29 cellular contexts compared by ENCODE assay signal in genomic region chr2:221212105-221212504, GRCh38.
"Had no signal": no experiment of that assay in that cellular context is flagged by ENCODE, and none has a peak within 500 bp of the region (broad histone marks: within the 10 kb centered on the region; RNA-seq: fewer than 3 reads in every experiment).

No MANE protein-coding gene starts in this region.

- H3K4me3 ChIP-seq: neural progenitor cell, ovary, psoas muscle, right lobe of liver, sigmoid colon, suprapubic skin, testis, tibial artery, upper lobe of left lung, vagina had no signal

- H3K36me3 ChIP-seq: neural progenitor cell, ovary, right lobe of liver, sigmoid colon, suprapubic skin, tibial artery, upper lobe of left lung, vagina had no signal

- H3K4me1 Mint-ChIP-seq: natural killer cell; nephron; neural progenitor cell; stimulated activated effector memory CD8-positive, alpha-beta T cell treated with anti-CD3 and anti-CD28 coated beads, Interleukin-12 subunit alpha, Interleukin-12 subunit beta, amount 100 ng/mL, for 72 hours; stimulated activated naive B cell treated with anti-CD40 and anti-IgM and Interleukin-4, amounts not matched to agents 10 μg/mL and 1 μg/mL and 100 μg/mL, for 72 hours; stimulated activated naive CD8-positive, alpha-beta T cell treated with anti-CD3 and anti-CD28 coated beads, Interleukin-15, amount 100 ng/mL, for 72 hours had no signal

- H3K9me3 Mint-ChIP-seq: naive thymus-derived CD4-positive, alpha-beta T cell; natural killer cell; nephron; neural progenitor cell; stimulated activated effector memory CD8-positive, alpha-beta T cell treated with anti-CD3 and anti-CD28 coated beads, Interleukin-12 subunit alpha, Interleukin-12 subunit beta, amount 100 ng/mL, for 72 hours; stimulated activated naive B cell treated with anti-CD40 and anti-IgM and Interleukin-4, amounts not matched to agents 10 μg/mL and 1 μg/mL and 100 μg/mL, for 72 hours; stimulated activated naive CD8-positive, alpha-beta T cell treated with anti-CD3 and anti-CD28 coated beads, Interleukin-15, amount 100 ng/mL, for 72 hours had no signal

- H2AFZ ChIP-seq: neural progenitor cell, parathyroid adenoma had no signal

- H3K27me3 ChIP-seq: neural progenitor cell, ovary, right lobe of liver, sigmoid colon, suprapubic skin, testis, tibial artery, upper lobe of left lung, vagina had no signal

- H3K79me2 ChIP-seq: parathyroid adenoma had no signal

- H3K27ac ChIP-seq: neural progenitor cell, ovary, parathyroid adenoma, psoas muscle, right lobe of liver, sigmoid colon, suprapubic skin, testis, tibial artery, upper lobe of left lung, vagina had no signal

- H3K27me3 Mint-ChIP-seq: naive thymus-derived CD4-positive, alpha-beta T cell; stimulated activated naive CD8-positive, alpha-beta T cell treated with anti-CD3 and anti-CD28 coated beads, Interleukin-15, amount 100 ng/mL, for 72 hours had no signal

- DNase-seq: natural killer cell; occipital lobe; ovary; posterior cingulate gyrus; psoas muscle; right cardiac atrium; right lobe of liver; sigmoid colon; small intestine; stimulated activated CD4-positive, alpha-beta T cell treated with anti-CD3 and anti-CD28 coated beads, Interleukin-15, amount 100 ng/mL, for 24 hours; stimulated activated CD4-positive, alpha-beta T cell treated with anti-CD3 and anti-CD28 coated beads, Interleukin-2, amount 100 ng/mL, for 24 hours; stimulated activated CD4-positive, alpha-beta T cell treated with anti-CD3 and anti-CD28 coated beads, Interleukin-2, amount 100 ng/mL, for 48 hours; stimulated activated CD4-positive, alpha-beta T cell treated with anti-CD3 and anti-CD28 coated beads, Interleukin-4, amount 100 ng/mL, for 24 hours; stimulated activated naive B cell treated with anti-CD40 and anti-IgM and Interleukin-4, amounts not matched to agents 10 μg/mL and 1 μg/mL and 100 μg/mL, for 72 hours; stimulated activated naive CD8-positive, alpha-beta T cell treated with anti-CD3 and anti-CD28 coated beads, Interleukin-15, amount 100 ng/mL, for 72 hours; stimulated activated naive CD8-positive, alpha-beta T cell treated with anti-CD3 and anti-CD28 coated beads, Interleukin-15, Interleukin-2, amounts not matched to agents 100 U/mL and 50 U/mL, for 24 hours; substantia nigra; testis; tibial artery; trophoblast cell; upper lobe of left lung had no signal

- H3K36me3 Mint-ChIP-seq: naive thymus-derived CD4-positive, alpha-beta T cell; natural killer cell; neural progenitor cell; stimulated activated effector memory CD8-positive, alpha-beta T cell treated with anti-CD3 and anti-CD28 coated beads, Interleukin-12 subunit alpha, Interleukin-12 subunit beta, amount 100 ng/mL, for 72 hours; stimulated activated naive B cell treated with anti-CD40 and anti-IgM and Interleukin-4, amounts not matched to agents 10 μg/mL and 1 μg/mL and 100 μg/mL, for 72 hours had no signal

- ATAC-seq: naive thymus-derived CD4-positive, alpha-beta T cell; natural killer cell; psoas muscle; right cardiac atrium; right lobe of liver; stimulated activated effector memory CD8-positive, alpha-beta T cell treated with anti-CD3 and anti-CD28 coated beads, Interleukin-12 subunit alpha, Interleukin-12 subunit beta, amount 100 ng/mL, for 72 hours; stimulated activated naive B cell treated with anti-CD40 and anti-IgM and Interleukin-4, amounts not matched to agents 10 μg/mL and 1 μg/mL and 100 μg/mL, for 72 hours; stimulated activated naive CD8-positive, alpha-beta T cell treated with anti-CD3 and anti-CD28 coated beads, Interleukin-15, amount 100 ng/mL, for 72 hours; stimulated activated naive CD8-positive, alpha-beta T cell treated with anti-CD3 and anti-CD28 coated beads, Interleukin-15, Interleukin-2, amounts not matched to agents 100 U/mL and 50 U/mL, for 24 hours had no signal

- H3K4me3 Mint-ChIP-seq: naive thymus-derived CD4-positive, alpha-beta T cell; natural killer cell; nephron; neural progenitor cell; stimulated activated effector memory CD8-positive, alpha-beta T cell treated with anti-CD3 and anti-CD28 coated beads, Interleukin-12 subunit alpha, Interleukin-12 subunit beta, amount 100 ng/mL, for 72 hours; stimulated activated naive B cell treated with anti-CD40 and anti-IgM and Interleukin-4, amounts not matched to agents 10 μg/mL and 1 μg/mL and 100 μg/mL, for 72 hours; stimulated activated naive CD8-positive, alpha-beta T cell treated with anti-CD3 and anti-CD28 coated beads, Interleukin-15, amount 100 ng/mL, for 72 hours had no signal

- H3K4me1 ChIP-seq: neural progenitor cell, parathyroid adenoma, psoas muscle, right lobe of liver, sigmoid colon, suprapubic skin, testis, tibial artery, upper lobe of left lung, vagina had no signal

- H3K4me2 ChIP-seq: neural progenitor cell had no signal

- H3K27ac Mint-ChIP-seq: natural killer cell; nephron; neural progenitor cell; progenitor cell of endocrine pancreas; stimulated activated effector memory CD8-positive, alpha-beta T cell treated with anti-CD3 and anti-CD28 coated beads, Interleukin-12 subunit alpha, Interleukin-12 subunit beta, amount 100 ng/mL, for 72 hours; stimulated activated naive B cell treated with anti-CD40 and anti-IgM and Interleukin-4, amounts not matched to agents 10 μg/mL and 1 μg/mL and 100 μg/mL, for 72 hours; stimulated activated naive CD8-positive, alpha-beta T cell treated with anti-CD3 and anti-CD28 coated beads, Interleukin-15, amount 100 ng/mL, for 72 hours had no signal

- H3K9me3 ChIP-seq: ovary, psoas muscle, right lobe of liver, sigmoid colon, suprapubic skin, testis, tibial artery, upper lobe of left lung, vagina had no signal
